Comparison of ENCODE assay signal across 37 cellular contexts in genomic region chr10:120905268-120905667, GRCh38.
"Had no signal": no experiment of that assay in that cellular context is flagged by ENCODE, and none has a peak within 500 bp of the region (broad histone marks: within the 10 kb centered on the region; RNA-seq: fewer than 3 reads in every experiment).

No MANE protein-coding gene starts in this region.

- H3K9me3 Mint-ChIP-seq: activated naive CD8-positive, alpha-beta T cell treated with anti-CD3 and anti-CD28 coated beads, Interleukin-2, amount 10 ng/mL, durations not matched to agents 7 days and 5 days; central memory CD8-positive, alpha-beta T cell had no signal

- H3K27ac Mint-ChIP-seq: activated CD4-positive, alpha-beta memory T cell treated with anti-CD3 and anti-CD28 coated beads, Interleukin-2, amount 10 ng/mL, durations not matched to agents 7 days and 5 days; activated CD4-positive, alpha-beta T cell treated with anti-CD3 and anti-CD28 coated beads for 36 hours; activated CD4-positive, alpha-beta T cell treated with anti-CD3 and anti-CD28 coated beads, Interleukin-2, amount 10 ng/mL, durations not matched to agents 7 days and 5 days; activated CD8-positive, alpha-beta memory T cell treated with anti-CD3 and anti-CD28 coated beads, Interleukin-2, amount 10 ng/mL, durations not matched to agents 7 days and 5 days; activated CD8-positive, alpha-beta T cell treated with anti-CD3 and anti-CD28 coated beads, Interleukin-2, amount 10 ng/mL, durations not matched to agents 7 days and 5 days; activated naive CD4-positive, alpha-beta T cell treated with anti-CD3 and anti-CD28 coated beads, Interleukin-2, amount 10 ng/mL, durations not matched to agents 7 days and 5 days; activated naive CD4-positive, alpha-beta T cell treated with anti-CD3 and anti-CD28 coated beads, Interleukin-2, amount 50 U/mL, for 24 hours; activated naive CD8-positive, alpha-beta T cell; activated naive CD8-positive, alpha-beta T cell treated with anti-CD3 and anti-CD28 coated beads, Interleukin-2, amount 10 ng/mL, durations not matched to agents 7 days and 5 days; activated naive CD8-positive, alpha-beta T cell treated with anti-CD3 and anti-CD28 coated beads, Interleukin-2, amount 50 U/mL, for 24 hours; activated T-cell treated with anti-CD3 and anti-CD28 coated beads, Interleukin-2, amount 50 U/mL, for 24 hours; activated T-helper 2 cell treated with anti-CD3 and anti-CD28 coated beads, Interferon-gamma antibody, Interleukin-2, Interleukin-4, amounts not matched to agents 10 μg/mL and 5 μg/mL and 100 μg/mL, durations not matched to agents 14 hours and 24 hours and 36 hours; brain; T-helper 1 cell treated with Interleukin-12 subunit alpha and Interleukin-12 subunit beta and Interleukin-4 antibody, amounts not matched to agents 30 μg/mL and 1 μg/mL, for 36 hours; T-helper 2 cell treated with Interferon-gamma antibody and Interleukin-4, amounts not matched to agents 5 μg/mL and 100 μg/mL, for 36 hours; WTC11 had no signal

- ATAC-seq: activated CD4-positive, alpha-beta T cell treated with anti-CD3 and anti-CD28 coated beads for 36 hours; activated CD4-positive, CD25-positive, alpha-beta regulatory T cell treated with anti-CD3 and anti-CD28 coated beads, Interleukin-2, amount 50 U/mL, for 24 hours; activated CD8-positive, alpha-beta memory T cell treated with anti-CD3 and anti-CD28 coated beads, Interleukin-2, amount 10 ng/mL, durations not matched to agents 7 days and 5 days; activated CD8-positive, alpha-beta T cell treated with anti-CD3 and anti-CD28 coated beads, Interleukin-2, amount 10 ng/mL, durations not matched to agents 7 days and 5 days; activated naive CD8-positive, alpha-beta T cell treated with anti-CD3 and anti-CD28 coated beads, Interleukin-2, amount 50 U/mL, for 24 hours; WTC11 had no signal

- H3K4me1 Mint-ChIP-seq: activated CD4-positive, alpha-beta memory T cell treated with anti-CD3 and anti-CD28 coated beads, Interleukin-2, amount 10 ng/mL, durations not matched to agents 7 days and 5 days; activated CD4-positive, alpha-beta T cell treated with anti-CD3 and anti-CD28 coated beads for 36 hours; activated CD4-positive, alpha-beta T cell treated with anti-CD3 and anti-CD28 coated beads, Interleukin-2, amount 10 ng/mL, durations not matched to agents 7 days and 5 days; activated CD8-positive, alpha-beta memory T cell treated with anti-CD3 and anti-CD28 coated beads, Interleukin-2, amount 10 ng/mL, durations not matched to agents 7 days and 5 days; activated naive CD4-positive, alpha-beta T cell treated with anti-CD3 and anti-CD28 coated beads, Interleukin-2, amount 10 ng/mL, durations not matched to agents 7 days and 5 days; activated naive CD4-positive, alpha-beta T cell treated with anti-CD3 and anti-CD28 coated beads, Interleukin-2, amount 50 U/mL, for 24 hours; activated naive CD8-positive, alpha-beta T cell treated with anti-CD3 and anti-CD28 coated beads, Interleukin-2, amount 10 ng/mL, durations not matched to agents 7 days and 5 days; activated naive CD8-positive, alpha-beta T cell treated with anti-CD3 and anti-CD28 coated beads, Interleukin-2, amount 50 U/mL, for 24 hours; brain; central memory CD8-positive, alpha-beta T cell; WTC11 had no signal

- H3K4me1 ChIP-seq: ascending aorta had no signal

- H3K27ac ChIP-seq: ascending aorta, cardiac muscle cell, WERI-Rb-1 had no signal

- H3K27me3 ChIP-seq: ascending aorta, cardiac muscle cell had no signal

- H3K4me3 Mint-ChIP-seq: activated CD4-positive, alpha-beta memory T cell treated with anti-CD3 and anti-CD28 coated beads, Interleukin-2, amount 10 ng/mL, durations not matched to agents 7 days and 5 days; activated CD4-positive, alpha-beta T cell treated with anti-CD3 and anti-CD28 coated beads for 36 hours; activated CD4-positive, alpha-beta T cell treated with anti-CD3 and anti-CD28 coated beads, Interleukin-2, amount 10 ng/mL, durations not matched to agents 7 days and 5 days; activated CD8-positive, alpha-beta memory T cell treated with anti-CD3 and anti-CD28 coated beads, Interleukin-2, amount 10 ng/mL, durations not matched to agents 7 days and 5 days; activated CD8-positive, alpha-beta T cell treated with anti-CD3 and anti-CD28 coated beads, Interleukin-2, amount 10 ng/mL, durations not matched to agents 7 days and 5 days; activated naive CD4-positive, alpha-beta T cell treated with anti-CD3 and anti-CD28 coated beads, Interleukin-2, amount 10 ng/mL, durations not matched to agents 7 days and 5 days; activated naive CD4-positive, alpha-beta T cell treated with anti-CD3 and anti-CD28 coated beads, Interleukin-2, amount 50 U/mL, for 24 hours; activated naive CD8-positive, alpha-beta T cell; activated naive CD8-positive, alpha-beta T cell treated with anti-CD3 and anti-CD28 coated beads, Interleukin-2, amount 10 ng/mL, durations not matched to agents 7 days and 5 days; activated naive CD8-positive, alpha-beta T cell treated with anti-CD3 and anti-CD28 coated beads, Interleukin-2, amount 50 U/mL, for 24 hours; activated T-cell treated with anti-CD3 and anti-CD28 coated beads, Interleukin-2, amount 50 U/mL, for 24 hours; brain; central memory CD8-positive, alpha-beta T cell; T-helper 1 cell treated with Interleukin-12 subunit alpha and Interleukin-12 subunit beta and Interleukin-4 antibody, amounts not matched to agents 30 μg/mL and 1 μg/mL, for 36 hours; T-helper 2 cell treated with Interferon-gamma antibody and Interleukin-4, amounts not matched to agents 5 μg/mL and 100 μg/mL, for 36 hours; WTC11 had no signal

- H3K4me3 ChIP-seq: ascending aorta, cardiac muscle cell had no signal

- DNase-seq: activated CD4-positive, alpha-beta memory T cell treated with anti-CD3 and anti-CD28 coated beads, Interleukin-2, amount 10 ng/mL, durations not matched to agents 7 days and 5 days; activated CD4-positive, alpha-beta T cell treated with anti-CD3 and anti-CD28 coated beads for 1 hour; activated CD4-positive, alpha-beta T cell treated with anti-CD3 and anti-CD28 coated beads for 36 hours; activated CD4-positive, alpha-beta T cell treated with anti-CD3 and anti-CD28 coated beads for 48 hours; activated CD4-positive, alpha-beta T cell treated with anti-CD3 and anti-CD28 coated beads, Interleukin-2, amount 10 ng/mL, durations not matched to agents 7 days and 5 days; activated CD4-positive, alpha-beta T cell treated with anti-CD3 and anti-CD28 coated beads, Interleukin-2, amount 50 U/mL, for 48 hours; activated CD4-positive, CD25-positive, alpha-beta regulatory T cell; activated CD8-positive, alpha-beta memory T cell treated with anti-CD3 and anti-CD28 coated beads for 24 hours; activated CD8-positive, alpha-beta memory T cell treated with anti-CD3 and anti-CD28 coated beads, Interleukin-2, amount 10 ng/mL, durations not matched to agents 7 days and 5 days; activated CD8-positive, alpha-beta memory T cell treated with anti-CD3 and anti-CD28 coated beads, Interleukin-2, amount 50 U/mL, for 48 hours; activated CD8-positive, alpha-beta T cell treated with anti-CD3 and anti-CD28 coated beads, Interleukin-2, amount 10 ng/mL, durations not matched to agents 7 days and 5 days; activated effector memory CD4-positive, alpha-beta T cell treated with Interleukin-2 at 50 U/mL for 16 hours; activated gamma-delta T cell; activated naive CD4-positive, alpha-beta T cell treated with anti-CD3 and anti-CD28 coated beads, Interleukin-2, amount 10 ng/mL, durations not matched to agents 7 days and 5 days; activated naive CD4-positive, alpha-beta T cell treated with Interleukin-2 at 50 U/mL for 16 hours; activated naive CD8-positive, alpha-beta T cell treated with anti-CD3 and anti-CD28 coated beads, Interleukin-2, amount 10 ng/mL, durations not matched to agents 7 days and 5 days; activated naive CD8-positive, alpha-beta T cell treated with anti-CD3 and anti-CD28 coated beads, Interleukin-2, amount 50 U/mL, for 24 hours; activated T-cell treated with anti-CD3 and anti-CD28 coated beads, Interleukin-2, amount 50 U/mL, for 24 hours; activated T-cell treated with anti-CD3 and anti-CD28 coated beads, Interleukin-2, amount 50 U/mL, for 48 hours; amygdala; anterior cingulate cortex; caudate nucleus; cerebellar nuclear complex; T-helper 2 cell; T-helper 9 cell; WERI-Rb-1 had no signal

- H3K27me3 Mint-ChIP-seq: activated CD4-positive, alpha-beta memory T cell treated with anti-CD3 and anti-CD28 coated beads, Interleukin-2, amount 10 ng/mL, durations not matched to agents 7 days and 5 days; activated CD4-positive, alpha-beta T cell treated with anti-CD3 and anti-CD28 coated beads for 36 hours; activated CD4-positive, alpha-beta T cell treated with anti-CD3 and anti-CD28 coated beads, Interleukin-2, amount 10 ng/mL, durations not matched to agents 7 days and 5 days; activated CD8-positive, alpha-beta memory T cell treated with anti-CD3 and anti-CD28 coated beads, Interleukin-2, amount 10 ng/mL, durations not matched to agents 7 days and 5 days; activated naive CD4-positive, alpha-beta T cell treated with anti-CD3 and anti-CD28 coated beads, Interleukin-2, amount 10 ng/mL, durations not matched to agents 7 days and 5 days; activated naive CD4-positive, alpha-beta T cell treated with anti-CD3 and anti-CD28 coated beads, Interleukin-2, amount 50 U/mL, for 24 hours; activated naive CD8-positive, alpha-beta T cell; activated naive CD8-positive, alpha-beta T cell treated with anti-CD3 and anti-CD28 coated beads, Interleukin-2, amount 10 ng/mL, durations not matched to agents 7 days and 5 days; activated naive CD8-positive, alpha-beta T cell treated with anti-CD3 and anti-CD28 coated beads, Interleukin-2, amount 50 U/mL, for 24 hours; activated T-cell treated with anti-CD3 and anti-CD28 coated beads, Interleukin-2, amount 50 U/mL, for 24 hours; brain; central memory CD8-positive, alpha-beta T cell had no signal
